8 cellular contexts compared by ENCODE assay signal in the genomic region with DNA sequence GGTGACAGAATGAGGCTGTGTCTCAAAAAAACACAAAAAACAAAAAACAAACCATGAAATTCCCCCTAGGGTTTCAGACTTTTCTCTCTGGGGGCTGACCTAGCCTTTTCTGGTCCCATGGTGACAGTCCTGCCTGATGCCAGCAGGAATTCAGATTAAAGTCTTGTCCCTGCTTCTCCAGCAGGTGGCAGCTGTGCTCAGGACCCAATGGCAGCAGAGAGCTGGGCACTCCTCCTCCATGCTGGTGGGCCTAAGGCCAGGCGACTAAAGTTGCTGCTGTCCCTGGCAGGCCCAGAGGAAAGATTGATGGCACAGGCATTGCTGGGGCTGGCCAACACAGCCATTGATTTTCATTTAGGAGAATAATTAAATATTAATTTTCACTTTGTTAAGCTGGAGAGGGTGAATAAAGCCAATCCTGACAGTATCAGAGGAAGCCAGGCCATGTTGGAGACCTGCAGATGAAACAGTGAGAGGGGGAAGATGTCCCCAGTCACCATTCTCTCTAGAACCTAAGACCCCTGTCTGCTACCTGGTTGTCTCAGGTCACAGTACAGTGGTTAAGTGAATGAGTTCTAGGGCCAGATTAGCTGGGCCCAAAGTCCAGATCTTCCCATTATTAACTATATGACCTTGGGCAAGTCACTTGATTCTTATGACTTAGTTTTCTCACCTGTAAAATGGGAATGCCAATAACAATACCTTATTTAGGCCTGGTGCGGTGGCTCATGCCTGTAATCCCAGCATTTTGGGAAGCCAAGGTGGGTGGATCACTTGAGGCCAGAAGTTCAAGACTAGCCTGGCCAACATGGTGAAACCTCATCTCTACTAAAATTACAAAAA. TPM values are rescaled to one million over a fixed set of nuclear protein-coding genes. Genes with fewer than 3 reads are reported as not detected.
A peak's percentile ranks its signal among the peaks of the same experiment; 100 is the strongest.
DNase-seq lines count a peak whose midpoint lies in the region; ATAC-seq and TF ChIP-seq lines count a peak whose summit lies in the region.

No MANE protein-coding gene starts in this region.

- no peak overlapping the region for H3K27ac Mint-ChIP-seq in activated CD4-positive, alpha-beta T cell treated with anti-CD3 and anti-CD28 coated beads for 36 hours

- no peaks in the 10 kb centered on the region for H3K9me3 ChIP-seq in lower lobe of right lung

- no peaks in the 10 kb centered on the region for H3K4me1 Mint-ChIP-seq in activated CD4-positive, alpha-beta T cell treated with anti-CD3 and anti-CD28 coated beads for 36 hours

- H3K9me3 Mint-ChIP-seq in activated CD4-positive, alpha-beta T cell treated with anti-CD3 and anti-CD28 coated beads for 36 hours (ENCODE audit: low read depth): no peaks in the 10 kb centered on the region

- H3K27me3 ChIP-seq in lower lobe of right lung (ENCODE audit: low read depth): no peaks in the 10 kb centered on the region

- CTCF ChIA-PET in activated CD4-positive, alpha-beta T cell treated with anti-CD3 and anti-CD28 coated beads for 36 hours (lab: Charles Lee): interaction anchor here (0.7 to 1.9 kb wide), 27 partner anchors 9 to 358 kb away, joined by 3 to 8 read pairs (median 3); no protein-coding TSS in a partner anchor

- H3K4me3 Mint-ChIP-seq in activated CD4-positive, alpha-beta T cell treated with anti-CD3 and anti-CD28 coated beads for 36 hours: no peak overlapping the region

- no peaks in the 10 kb centered on the region for H3K36me3 Mint-ChIP-seq in activated CD4-positive, alpha-beta T cell treated with anti-CD3 and anti-CD28 coated beads for 36 hours (ENCODE audit: low read depth)

- H3K27me3 Mint-ChIP-seq in activated CD4-positive, alpha-beta T cell treated with anti-CD3 and anti-CD28 coated beads for 36 hours: no peaks in the 10 kb centered on the region

- POLR2A ChIA-PET in activated CD4-positive, alpha-beta T cell treated with anti-CD3 and anti-CD28 coated beads for 36 hours (lab: Charles Lee): interaction anchor here (0.6 to 0.8 kb wide), 2 partner anchors 57 to 86 kb away, joined by 3 read pairs; no protein-coding TSS in a partner anchor

- no peak overlapping the region for H3K27ac ChIP-seq in lower lobe of right lung

- peak; percentile 73 for DNase-seq in EL
- peak; percentile 43 to 78 for DNase-seq in NCI-H524 (lab: John Stamatoyannopoulos, UW)
- peak; percentile 80 for DNase-seq in activated CD4-positive, alpha-beta T cell treated with anti-CD3 and anti-CD28 coated beads for 36 hours
- DNase-seq in dermis blood vessel endothelial cell: peak; percentile 82
- DNase-seq in lower lobe of right lung: peak; percentile 67
- DNase-seq in stimulated activated CD8-positive, alpha-beta memory T cell treated with anti-CD3 and anti-CD28 coated beads, Interleukin-15, amount 100 ng/mL, for 24 hours (ENCODE audit: low read depth): peak; percentile 6

- no peaks in the 10 kb centered on the region for H3K36me3 ChIP-seq in lower lobe of right lung

- peak; percentile 83 for TF ChIP-seq CTCF in lower lobe of right lung (IDR thresholded peaks at IDR 0.05)

- ATAC-seq in HG02885 (IDR thresholded peaks at IDR 0.05; ENCODE audit: poor library complexity, unreplicated experiment) (peak; percentile 61), lower lobe of right lung (peak; percentile 87 to 89), GM21367 (IDR thresholded peaks at IDR 0.05; ENCODE audit: unreplicated experiment) (no peak)
- peak; percentile 99 for ATAC-seq in activated CD4-positive, alpha-beta T cell treated with anti-CD3 and anti-CD28 coated beads for 36 hours

- H3K4me1 ChIP-seq in lower lobe of right lung: no peaks in the 10 kb centered on the region

- intact Hi-C loops in activated CD4-positive, alpha-beta T cell treated with anti-CD3 and anti-CD28 coated beads for 36 hours (cut with DNase I, micrococcal nuclease): loop anchor here (1.0 to 2.0 kb wide), 3 partner anchors 64 to 220 kb away; a partner anchor contains a TSS
- intact Hi-C loops in lower lobe of right lung (cut with DNase I): no loop called here

- no peak overlapping the region for H3K4me3 ChIP-seq in lower lobe of right lung

RNA-seq across cellular contexts. Expression of a gene that starts 7.1 kb away (rescaled TPM):
- total RNA-seq in activated CD4-positive, alpha-beta T cell treated with anti-CD3 and anti-CD28 coated beads for 36 hours: under 1 TPM; 0.37 to 0.40 TPM
- total RNA-seq in dermis blood vessel endothelial cell: 0.17 TPM in 1 of 2 replicates, not detected in the other
- 5.7 TPM for total RNA-seq in lower lobe of right lung

RNA-seq across cellular contexts. Expression of a gene that starts 40.5 kb away (rescaled TPM):
- total RNA-seq in activated CD4-positive, alpha-beta T cell treated with anti-CD3 and anti-CD28 coated beads for 36 hours: 10 to 100 TPM; 41.4 to 58.2 TPM
- total RNA-seq in dermis blood vessel endothelial cell: 11.4 and 15.7 TPM in 2 replicates
- total RNA-seq in lower lobe of right lung: 72.2 TPM

Comparison
In these comparisons a context has a peak if more than half of its experiments do, and no peak if none do; other contexts are left out.
1. DNase-seq: peak in every context shown above with its lines; median percentile 82 in dermis blood vessel endothelial cell; 80 in activated CD4-positive, alpha-beta T cell treated with anti-CD3 and anti-CD28 coated beads for 36 hours; 73 in EL; 67 in lower lobe of right lung; 60 in NCI-H524; 6 in stimulated activated CD8-positive, alpha-beta memory T cell treated with anti-CD3 and anti-CD28 coated beads, Interleukin-15, amount 100 ng/mL, for 24 hours.